ENCODE assay signal across 8 cellular contexts in genomic region chr19:18291019-18291524, GRCh38. TPM values are rescaled to one million over a fixed set of nuclear protein-coding genes. Genes with fewer than 3 reads are reported as not detected.
DNase-seq lines count a peak whose midpoint lies in the region; ATAC-seq, FAIRE-seq and TF ChIP-seq lines count a peak whose summit lies in the region.

No MANE protein-coding gene starts in this region.

- H3K36me3 ChIP-seq in pancreas: no peaks in the 10 kb centered on the region

- TF ChIP-seq CTCF in GM12875 (IDR thresholded peaks at IDR 0.05; ENCODE audit: borderline replicate concordance, insufficient read depth, low read depth, low read length) (no peak), pancreas (IDR thresholded peaks at IDR 0.05) (no peak), GM10248 (IDR thresholded peaks at IDR 0.05; ENCODE audit: control extremely low read depth, extremely low read depth, low read depth, missing control alignments) (no peak)

- H3K4me1 Mint-ChIP-seq in effector memory CD8-positive, alpha-beta T cell (ENCODE audit: low read depth in 2 of 2): peaks cover 43 to 57% of the 10 kb centered on the region in 2 donors

- intact Hi-C loops in pancreas (cut with DNase I): no loop called here

- 71 to 75% methylated on average over 17 to 21 of the region's 21 CpGs for WGBS in pancreas, 2 donors

- no peak for ATAC-seq in effector memory CD8-positive, alpha-beta T cell (replicated peaks)
- ATAC-seq in pancreas: no peak

- H3K27ac Mint-ChIP-seq in effector memory CD8-positive, alpha-beta T cell: peak overlapping the region; percentile 89 to 99

- no peaks in the 10 kb centered on the region for H3K27me3 Mint-ChIP-seq in effector memory CD8-positive, alpha-beta T cell

- H3K27me3 ChIP-seq in pancreas: no peaks in the 10 kb centered on the region

- peaks cover 34% of the 10 kb centered on the region for H3K36me3 Mint-ChIP-seq in effector memory CD8-positive, alpha-beta T cell (ENCODE audit: insufficient read depth)

- peak overlapping the region; percentile 57 to 64 for H3K4me3 Mint-ChIP-seq in effector memory CD8-positive, alpha-beta T cell

- peak overlapping the region; percentile 91 to 98 (median 94) for H3K27ac ChIP-seq in pancreas

- H3K9me3 ChIP-seq in pancreas: no peaks in the 10 kb centered on the region

- H3K4me3 ChIP-seq in GM12875 (ENCODE audit: low read depth, low read length) (peak overlapping the region; percentile 45), pancreas (peak overlapping the region; percentile 29 to 73 (median 48))
- peak overlapping the region; percentile 82 for H3K4me3 ChIP-seq in Jurkat, Clone E6-1 (ENCODE audit: low read length)

- FAIRE-seq in pancreas (lab: Jason Lieb, UNC): no peak

- CTCF ChIA-PET in GM10248 (lab: Yijun Ruan, JAX): interaction anchor here (1.3 to 6.3 kb wide), 3 partner anchors 11 to 31 kb away, joined by 5 to 43 read pairs (median 20); partner anchors contain the start of genes JUND and LSM4

- peaks cover 0 to 4% (median 0%) of the 10 kb centered on the region in 3 donors for H3K4me1 ChIP-seq in pancreas

- DNase-seq in Jurkat, Clone E6-1 (ENCODE audit: low read depth, low spot score): no peak
- no peak for DNase-seq in effector memory CD8-positive, alpha-beta T cell
- DNase-seq in pancreas (no peak), COLO668 (lab: John Stamatoyannopoulos, UW; ENCODE audit: unreplicated experiment) (no peak), OCI-M2 (lab: John Stamatoyannopoulos, UW; ENCODE audit: unreplicated experiment) (no peak), GM10248 (ENCODE audit: extremely low spot score) (no peak), NOMO-1 treated with DMSO at 0.1 percent for 48 hours (lab: John Stamatoyannopoulos, UW; ENCODE audit: unreplicated experiment) (no peak)

- H3K9me3 Mint-ChIP-seq in effector memory CD8-positive, alpha-beta T cell: no peaks in the 10 kb centered on the region

- POLR2A ChIA-PET in GM10248 (lab: Yijun Ruan, JAX): interaction anchor here (1.0 to 3.1 kb wide), 4 partner anchors 10 to 14 kb away, joined by 5 to 110 read pairs (median 13); partner anchors contain the start of gene JUND

RNA-seq across cellular contexts. Expression of gene JUND, which starts 9.7 kb away (rescaled TPM):
- polyA plus RNA-seq in Jurkat, Clone E6-1 (2012; ENCODE audit: insufficient read depth, insufficient read length): 45.1 TPM
- 100 to 1,000 TPM in 5 of 6 donors, 10 to 100 TPM in 1; 86.8 to 181 (median 137) TPM for total RNA-seq in pancreas
- polyA plus RNA-seq in pancreas: 100 to 1,000 TPM; 111 to 128 TPM

RNA-seq across cellular contexts. Expression of gene IQCN, which starts 16.8 kb away (rescaled TPM):
- 0.70 TPM for polyA plus RNA-seq in Jurkat, Clone E6-1 (2012; ENCODE audit: insufficient read depth, insufficient read length)
- total RNA-seq in pancreas: 1 to 10 TPM; 1.0 to 5.6 (median 1.6) TPM
- 10 to 100 TPM; 14.7 to 25.3 TPM for polyA plus RNA-seq in pancreas

RNA-seq across cellular contexts. Expression of gene LSM4, which starts 31.8 kb away (rescaled TPM):
- 353 TPM for polyA plus RNA-seq in Jurkat, Clone E6-1 (2012; ENCODE audit: insufficient read depth, insufficient read length)
- 10 to 100 TPM; 16.5 to 39.0 (median 33.4) TPM for total RNA-seq in pancreas
- 10 to 100 TPM; 65.9 to 67.9 TPM for polyA plus RNA-seq in pancreas

RNA-seq across cellular contexts. Expression of gene PGPEP1, which starts 49.3 kb away (rescaled TPM):
- 7.1 TPM for polyA plus RNA-seq in Jurkat, Clone E6-1 (2012; ENCODE audit: insufficient read depth, insufficient read length)
- 10 to 100 TPM; 32.9 to 44.4 (median 37.1) TPM for total RNA-seq in pancreas
- polyA plus RNA-seq in pancreas: 10 to 100 TPM; 10.4 to 20.7 TPM
